In genomic region chr6:109308018-109308492, GRCh38 we compare ENCODE assay signal across 9 cellular contexts.
A peak's percentile ranks its signal among the peaks of the same experiment; 100 is the strongest.
DNase-seq lines count a peak whose midpoint lies in the region; ATAC-seq and TF ChIP-seq lines count a peak whose summit lies in the region.
"Had no signal": no experiment of that assay in that cellular context is flagged by ENCODE, and none has a peak within 500 bp of the region (broad histone marks: within the 10 kb centered on the region; RNA-seq: fewer than 3 reads in every experiment).

No MANE protein-coding gene starts in this region.

- DNase-seq in activated naive CD4-positive, alpha-beta T cell treated with anti-CD3 and anti-CD28 coated beads for 36 hours = peak; percentile 45
- no peak for DNase-seq in activated naive CD4-positive, alpha-beta T cell (lab: John Stamatoyannopoulos, UW)
- DNase-seq in adipocyte (ENCODE audit: low read depth) (peak; percentile 42), right lobe of liver (peak; percentile 54 to 72 (median 66)), tibial nerve (ENCODE audit: low spot score in 2 of 2) (peak; percentile 23 to 52), GM19240 (ENCODE audit: insufficient read length, low spot score) (no peak), hepatic stellate cell (ENCODE audit: low spot score) (no peak)
- DNase-seq: foreskin melanocyte had no signal

- H3K4me3 ChIP-seq in adipocyte (ENCODE audit: low read length) (no peak overlapping the region), right lobe of liver (no peak overlapping the region), tibial nerve (no peak overlapping the region)

- 36% methylated on average over 5 of the region's 5 CpGs for WGBS in right lobe of liver (ENCODE audit: insufficient coverage, low coverage, low lambda C conversion rate, missing lambda C conversion rate)
- WGBS in tibial nerve, 2 donors = 49 to 73% methylated on average over 5 of the region's 5 CpGs

- no peaks in the 10 kb centered on the region for H3K9me3 Mint-ChIP-seq in activated naive CD4-positive, alpha-beta T cell treated with anti-CD3 and anti-CD28 coated beads for 36 hours

- no peaks in the 10 kb centered on the region for H3K27me3 ChIP-seq in adipocyte (replicated peaks; ENCODE audit: control insufficient read depth, insufficient read depth, low read length)
- no peaks in the 10 kb centered on the region for H3K27me3 ChIP-seq in right lobe of liver
- no peaks in the 10 kb centered on the region for H3K27me3 ChIP-seq in tibial nerve

- no peaks in the 10 kb centered on the region for H3K27me3 Mint-ChIP-seq in activated naive CD4-positive, alpha-beta T cell treated with anti-CD3 and anti-CD28 coated beads for 36 hours (ENCODE audit: low read depth)

- no peaks in the 10 kb centered on the region for H3K36me3 ChIP-seq in adipocyte (ENCODE audit: control insufficient read depth, insufficient read depth, low read length, severe bottlenecking)
- no peaks in the 10 kb centered on the region for H3K36me3 ChIP-seq in right lobe of liver
- H3K36me3 ChIP-seq in tibial nerve = no peaks in the 10 kb centered on the region

- H3K9ac ChIP-seq in adipocyte (ENCODE audit: low read length) = no peak overlapping the region

- intact Hi-C loops in activated naive CD4-positive, alpha-beta T cell treated with anti-CD3 and anti-CD28 coated beads for 36 hours (cut with micrococcal nuclease) = loop anchor here (2.0 kb wide), 2 partner anchors 65 to 75 kb away; partner anchors contain the start of gene CD164
- intact Hi-C loops in right lobe of liver (cut with DNase I) = no loop called here

- no peaks in the 10 kb centered on the region for H3K36me3 Mint-ChIP-seq in activated naive CD4-positive, alpha-beta T cell treated with anti-CD3 and anti-CD28 coated beads for 36 hours (ENCODE audit: low read depth)

- H3K9me3 ChIP-seq in adipocyte (ENCODE audit: control insufficient read depth, low read length) (no peaks in the 10 kb centered on the region), right lobe of liver (no peaks in the 10 kb centered on the region), tibial nerve (no peaks in the 10 kb centered on the region)

- H3K4me1 ChIP-seq in adipocyte (ENCODE audit: control insufficient read depth, insufficient read depth, low read length) (peaks cover 32% of the 10 kb centered on the region), right lobe of liver (no peaks in the 10 kb centered on the region), tibial nerve (no peaks in the 10 kb centered on the region)

- TF ChIP-seq CTCF in right lobe of liver (IDR thresholded peaks at IDR 0.05) (no peak), tibial nerve (IDR thresholded peaks at IDR 0.05) (no peak)

- no peak for TF ChIP-seq POLR2A in right lobe of liver (IDR thresholded peaks at IDR 0.05)
- no peak for TF ChIP-seq POLR2A in tibial nerve (IDR thresholded peaks at IDR 0.05)

- peaks cover 13% of the 10 kb centered on the region for H3K4me1 Mint-ChIP-seq in activated naive CD4-positive, alpha-beta T cell treated with anti-CD3 and anti-CD28 coated beads for 36 hours (ENCODE audit: low read depth)

- peak in 1 of 2 donors; percentile 52 for TF ChIP-seq EP300 in tibial nerve (IDR thresholded peaks at IDR 0.05)

- CTCF ChIA-PET in activated naive CD4-positive, alpha-beta T cell treated with anti-CD3 and anti-CD28 coated beads for 36 hours (lab: Charles Lee) = interaction anchor here (0.6 kb wide), 1 partner anchor 105 kb away, joined by 4 read pairs; no protein-coding TSS in a partner anchor

- H3K27ac Mint-ChIP-seq in activated naive CD4-positive, alpha-beta T cell treated with anti-CD3 and anti-CD28 coated beads for 36 hours = no peak overlapping the region

- ATAC-seq in right lobe of liver (peak; percentile 73 to 94 (median 86)), GM18520 (IDR thresholded peaks at IDR 0.05; ENCODE audit: unreplicated experiment) (no peak)

- no peak overlapping the region for H3K4me3 Mint-ChIP-seq in activated naive CD4-positive, alpha-beta T cell treated with anti-CD3 and anti-CD28 coated beads for 36 hours

- peak overlapping the region in 1 of 3 donors; percentile 29 for H3K27ac ChIP-seq in right lobe of liver
- no peak overlapping the region for H3K27ac ChIP-seq in tibial nerve

Comparison
In these comparisons a context has a peak if more than half of its experiments do, and no peak if none do; other contexts are left out.
1. DNase-seq: peak in activated naive CD4-positive, alpha-beta T cell treated with anti-CD3 and anti-CD28 coated beads for 36 hours (single experiment), adipocyte (single experiment), right lobe of liver (3 of 3) and tibial nerve (2 of 2); none in activated naive CD4-positive, alpha-beta T cell (0 of 4), GM19240 (single experiment) and hepatic stellate cell (single experiment).